ENCODE assay signal across 8 cellular contexts in genomic region chr9:129640086-129640870, GRCh38. TPM values are rescaled to one million over a fixed set of nuclear protein-coding genes. Genes with fewer than 3 reads are reported as not detected.
A peak's percentile ranks its signal among the peaks of the same experiment; 100 is the strongest.
DNase-seq lines count a peak whose midpoint lies in the region; ATAC-seq, FAIRE-seq and TF ChIP-seq lines count a peak whose summit lies in the region.

No MANE protein-coding gene starts in this region.

- peaks cover 16% of the 10 kb centered on the region for H3K36me3 ChIP-seq in OCI-LY3 (replicated peaks; ENCODE audit: low read depth, low read length)
- peaks cover 2 to 31% (median 15%) of the 10 kb centered on the region in 4 experiments; a peak in 6 of 8 replicates for H3K36me3 ChIP-seq in H1 (ENCODE audit: control insufficient read depth in 2 of 4, insufficient read depth in 4 of 4, low read length in 3 of 4)
- peaks cover 8 to 43% of the 10 kb centered on the region in 2 donors for H3K36me3 ChIP-seq in psoas muscle (ENCODE audit: insufficient read depth in 1 of 2, low read depth in 1 of 2)

- H3K18ac ChIP-seq in H1 (ENCODE audit: extremely low read depth, low read length): no peak overlapping the region

- H2BK15ac ChIP-seq in H1 (ENCODE audit: low read length): no peak overlapping the region

- CTCF ChIA-PET in H1 (lab: Charles Lee; ENCODE audit: partially characterized antibody): interaction anchor here (0.9 to 6.5 kb wide), 13 partner anchors 10 to 518 kb away, joined by 3 to 56 read pairs (median 5); partner anchors contain the start of genes C9orf50 and NTMT1

- H2AK5ac ChIP-seq in H1 (ENCODE audit: low read depth, low read length): no peak overlapping the region

- no peak for TF ChIP-seq POLR2A in H1 (IDR thresholded peaks at IDR 0.05; ENCODE audit: control extremely low read depth in 1 of 2, low read depth in 2 of 2, low read length in 2 of 2)

- no peak for FAIRE-seq in H1 (lab: Jason Lieb, UNC)

- H4K20me1 ChIP-seq in OCI-LY3 (ENCODE audit: insufficient read depth, low read length) (0 out of 2 replicates have a peak, but pooled peaks cover 5% of the 10 kb centered on the region), H1 (replicated peaks in 1 of 2; ENCODE audit: control insufficient read depth in 1 of 2, insufficient read depth in 2 of 2, low read length in 2 of 2) (peaks cover 7 to 19% of the 10 kb centered on the region in 2 experiments)

- DNase-seq in NCI-H526 (lab: John Stamatoyannopoulos, UW): peak; percentile 36 to 63
- no peak for DNase-seq in NCI-H526 treated with DMSO at 0.1 percent for 48 hours (lab: John Stamatoyannopoulos, UW)
- no peak for DNase-seq in H1 (ENCODE audit: low read depth in 1 of 2, low spot score in 2 of 2)
- no peak for DNase-seq in psoas muscle
- DNase-seq in RPMI8226: no peak

- TF ChIP-seq EP300 in H1 (IDR thresholded peaks at IDR 0.05; ENCODE audit: borderline replicate concordance in 1 of 2, low read depth in 2 of 2, low read length in 2 of 2): no peak

- H4K5ac ChIP-seq in H1 (ENCODE audit: insufficient read length, low read depth, low read length): no peak overlapping the region

- 93% methylated on average over 25 of the region's 25 CpGs; no CpG with 5 or more reads in 1 of the 2 experiments for WGBS in H1 (ENCODE audit: extremely low coverage in 1 of 2, insufficient coverage in 1 of 2, insufficient read length in 1 of 2, insufficient replicate concordance in 2 of 2, low coverage in 1 of 2, low lambda C conversion rate in 2 of 2, missing lambda C conversion rate in 1 of 2), 2 experiments
- 44 to 53% (median 46%) methylated on average over 25 of the region's 25 CpGs for WGBS in psoas muscle, 3 donors

- POLR2A ChIA-PET in H1 (lab: Charles Lee; ENCODE audit: partially characterized antibody): interaction anchor here (0.6 to 8.2 kb wide), 6 partner anchors 13 to 453 kb away, joined by 3 to 95 read pairs (median 4); partner anchors contain the start of gene NTMT1

- no peak overlapping the region for H4K8ac ChIP-seq in H1 (ENCODE audit: extremely low read depth, insufficient read depth, low read length)

- no peak overlapping the region for H4K91ac ChIP-seq in H1 (replicated peaks; ENCODE audit: insufficient read length, low read length)

- H3K27me3 ChIP-seq in OCI-LY3 (ENCODE audit: low read depth, low read length) (no peaks in the 10 kb centered on the region), H1 (replicated peaks in 1 of 4; ENCODE audit: control insufficient read depth in 3 of 4, extremely low read depth in 1 of 4, insufficient read depth in 3 of 4, low read length in 3 of 4) (no peaks in the 10 kb centered on the region), psoas muscle (ENCODE audit: insufficient read depth in 3 of 3, low read length in 2 of 3) (no peaks in the 10 kb centered on the region)

- ATAC-seq in psoas muscle (no peak), GM19395 (IDR thresholded peaks at IDR 0.05; ENCODE audit: unreplicated experiment) (no peak), GM18511 (IDR thresholded peaks at IDR 0.05; ENCODE audit: unreplicated experiment) (no peak)

- H3K79me1 ChIP-seq in H1 (ENCODE audit: low read depth, low read length): peaks cover 4% of the 10 kb centered on the region

- H3K4ac ChIP-seq in H1 (replicated peaks; ENCODE audit: insufficient read length, low read depth, low read length): no peak overlapping the region

- H2BK12ac ChIP-seq in H1 (ENCODE audit: low read depth, low read length): no peak overlapping the region

- H3K4me1 ChIP-seq in OCI-LY3 (ENCODE audit: low read length) (peaks cover 13% of the 10 kb centered on the region), H1 (replicated peaks in 1 of 4; ENCODE audit: control insufficient read depth in 3 of 4, insufficient read depth in 4 of 4, low read length in 3 of 4) (peaks cover 0 to 10% (median 6%) of the 10 kb centered on the region in 4 experiments; a peak in 4 of 7 replicates), psoas muscle (peaks cover 17% of the 10 kb centered on the region)

- no peak overlapping the region for H3K9ac ChIP-seq in OCI-LY3 (ENCODE audit: low read length)
- H3K9ac ChIP-seq in H1 (replicated peaks in 1 of 4; ENCODE audit: extremely low read depth in 1 of 4, low read depth in 3 of 4, low read length in 3 of 4): no peak overlapping the region

- no peak overlapping the region for H3K56ac ChIP-seq in H1 (replicated peaks; ENCODE audit: insufficient read length, low read depth, low read length)

- H3K9me3 ChIP-seq in OCI-LY3 (ENCODE audit: insufficient read depth, low read length) (no peaks in the 10 kb centered on the region), H1 (ENCODE audit: insufficient read depth in 2 of 2, low read depth in 1 of 2, low read length in 1 of 2) (no peaks in the 10 kb centered on the region), psoas muscle (no peaks in the 10 kb centered on the region)

- no peak overlapping the region for H3K14ac ChIP-seq in H1 (ENCODE audit: insufficient read length)

- TF ChIP-seq CTCF in OCI-LY3 (IDR thresholded peaks at IDR 0.05; ENCODE audit: low read depth, low read length) (no peak), H1 (IDR thresholded peaks at IDR 0.05; ENCODE audit: control extremely low read depth in 1 of 3, insufficient read depth in 1 of 3, low read depth in 1 of 3, low read length in 3 of 3) (no peak), psoas muscle (IDR thresholded peaks at IDR 0.05) (no peak)

- H3K4me3 ChIP-seq in OCI-LY3 (ENCODE audit: low read length): peak overlapping the region; percentile 98
- peak overlapping the region in 1 of 4 experiments; percentile 98; a peak in 2 of 8 replicates for H3K4me3 ChIP-seq in H1 (ENCODE audit: extremely low read depth in 1 of 4, insufficient read depth in 2 of 4, low read depth in 3 of 4, low read length in 4 of 4)
- peak overlapping the region; percentile 97 for H3K4me3 ChIP-seq in psoas muscle

- H2BK5ac ChIP-seq in H1 (ENCODE audit: low read depth, low read length): no peak overlapping the region

- intact Hi-C loops in psoas muscle (cut with DNase I): loop anchor here (2.0 to 5.0 kb wide), 3 partner anchors 13 to 142 kb away; partner anchors contain the start of gene NTMT1 (in 1 of the 2)

- no peak overlapping the region for H2AFZ ChIP-seq in OCI-LY3 (ENCODE audit: low read depth, low read length)
- H2AFZ ChIP-seq in H1 (ENCODE audit: low read length): no peak overlapping the region

- H3K4me2 ChIP-seq in OCI-LY3 (ENCODE audit: low read length) (peak overlapping the region; percentile 98), H1 (ENCODE audit: insufficient read depth in 1 of 2, low read depth in 2 of 2, low read length in 2 of 2) (peak overlapping the region; percentile 87 to 94; a peak in 3 of 4 replicates)

- H2BK120ac ChIP-seq in H1 (replicated peaks; ENCODE audit: low read depth, low read length): no peak overlapping the region

- H3K23me2 ChIP-seq in H1 (ENCODE audit: low read depth, low read length): peaks cover 8% of the 10 kb centered on the region; the same call in 1 of the 2 replicates

- no peak overlapping the region for H3K23ac ChIP-seq in H1 (ENCODE audit: insufficient read length)

- H2BK20ac ChIP-seq in H1 (ENCODE audit: low read length): no peak overlapping the region

- H3K79me2 ChIP-seq in OCI-LY3 (ENCODE audit: low read length) (peaks cover 24% of the 10 kb centered on the region), H1 (ENCODE audit: control insufficient read depth in 1 of 2, insufficient read depth in 2 of 2, low read length in 2 of 2) (peaks cover 0 to 13% of the 10 kb centered on the region in 2 experiments; a peak in 2 of 4 replicates)

- TF ChIP-seq RAD21 in H1 (IDR thresholded peaks at IDR 0.05 in 1 of 2, conservative IDR thresholded peaks at IDR 0.05 in 1 of 2; ENCODE audit: low read depth in 2 of 2, low read length in 2 of 2): no peak

- H3K27ac ChIP-seq in OCI-LY3 (ENCODE audit: low read length) (no peak overlapping the region), H1 (ENCODE audit: low read depth, low read length) (no peak overlapping the region), psoas muscle (no peak overlapping the region)

RNA-seq across cellular contexts. Expression of gene ASB6, which starts 1.7 kb away (rescaled TPM):
- total RNA-seq in H1 (2021; fragmentation: NEBNext Ultra II Directional; extraction: Animal tissue kit (Norgen Biotek cat#: 25700)): 17.3 TPM in 2 replicates
- polyA plus RNA-seq in H1 (2011; rRNA removed): 14.0 and 19.7 TPM in 2 replicates
- polyA plus RNA-seq in H1 (2011; cell fraction: cytosol; rRNA removed): 16.1 TPM
- 28.1 TPM for polyA plus RNA-seq in H1 (2011; cell fraction: nucleus; rRNA removed)
- 9.6 to 16.5 TPM (median 14.9 TPM) in 4 replicates for polyA plus RNA-seq in H1 (2012, experiment 1 of 2)
- 14.4 TPM for polyA plus RNA-seq in H1 (2012, experiment 2 of 2)
- polyA plus RNA-seq in H1 (2013, experiment 1 of 2): 12.1 TPM
- polyA plus RNA-seq in H1 (2013, experiment 2 of 2): 12.0 TPM
- polyA minus RNA-seq in H1 (2011; rRNA and poly(A)+ RNA removed): 8.4 and 11.0 TPM in 2 replicates
- 7.3 TPM for polyA minus RNA-seq in H1 (2011; cell fraction: cytosol; rRNA and poly(A)+ RNA removed)
- polyA minus RNA-seq in H1 (2011; cell fraction: nucleus; rRNA and poly(A)+ RNA removed): 9.7 TPM
- total RNA-seq in psoas muscle: 10 to 100 TPM in 1 of 4 donors, 1 to 10 TPM in 3; 6.3 to 11.9 (median 8.6) TPM
- polyA plus RNA-seq in psoas muscle: 10 to 100 TPM in 2 of 3 donors, 1 to 10 TPM in 1; 8.0 to 20.2 (median 14.9) TPM

RNA-seq across cellular contexts. Expression of gene NTMT1, which starts 14.3 kb away (rescaled TPM):
- 66.1 and 70.2 TPM in 2 replicates for total RNA-seq in H1 (2021; fragmentation: NEBNext Ultra II Directional; extraction: Animal tissue kit (Norgen Biotek cat#: 25700))
- polyA plus RNA-seq in H1 (2011; rRNA removed) (66.8 and 72.0 TPM in 2 replicates), psoas muscle (100 to 1,000 TPM in 2 of 3 donors, 10 to 100 TPM in 1; 92.9 to 178 (median 112) TPM)
- 74.2 TPM for polyA plus RNA-seq in H1 (2011; cell fraction: cytosol; rRNA removed)
- 49.9 TPM for polyA plus RNA-seq in H1 (2011; cell fraction: nucleus; rRNA removed)
- polyA plus RNA-seq in H1 (2012, experiment 1 of 2): 50.4 to 65.9 TPM (median 63.1 TPM) in 4 replicates
- 54.6 TPM for polyA plus RNA-seq in H1 (2012, experiment 2 of 2)
- 37.6 TPM for polyA plus RNA-seq in H1 (2013, experiment 1 of 2)
- 37.1 TPM for polyA plus RNA-seq in H1 (2013, experiment 2 of 2)
- 27.6 and 39.4 TPM in 2 replicates for polyA minus RNA-seq in H1 (2011; rRNA and poly(A)+ RNA removed)
- 13.7 TPM for polyA minus RNA-seq in H1 (2011; cell fraction: cytosol; rRNA and poly(A)+ RNA removed)
- 22.0 TPM for polyA minus RNA-seq in H1 (2011; cell fraction: nucleus; rRNA and poly(A)+ RNA removed)
- total RNA-seq in psoas muscle: 10 to 100 TPM; 67.5 to 98.2 (median 72.0) TPM

RNA-seq across cellular contexts. Expression of gene C9orf50, which starts 19.4 kb away (rescaled TPM):
- not detected in 2 replicates for total RNA-seq in H1 (2021; fragmentation: NEBNext Ultra II Directional; extraction: Animal tissue kit (Norgen Biotek cat#: 25700))
- not detected in 2 replicates for polyA plus RNA-seq in H1 (2011; rRNA removed)
- not detected for polyA plus RNA-seq in H1 (2011; cell fraction: cytosol; rRNA removed)
- 0.17 TPM for polyA plus RNA-seq in H1 (2011; cell fraction: nucleus; rRNA removed)
- not detected in 4 replicates for polyA plus RNA-seq in H1 (2012, experiment 1 of 2)
- not detected for polyA plus RNA-seq in H1 (2012, experiment 2 of 2)
- polyA plus RNA-seq in H1 (2013, experiment 1 of 2): not detected
- not detected for polyA plus RNA-seq in H1 (2013, experiment 2 of 2)
- not detected in 2 replicates for polyA minus RNA-seq in H1 (2011; rRNA and poly(A)+ RNA removed)
- polyA minus RNA-seq in H1 (2011; cell fraction: cytosol; rRNA and poly(A)+ RNA removed): not detected
- 0.40 TPM for polyA minus RNA-seq in H1 (2011; cell fraction: nucleus; rRNA and poly(A)+ RNA removed)
- not detected for total RNA-seq in psoas muscle
- polyA plus RNA-seq in psoas muscle: not detected

RNA-seq across cellular contexts. Expression of gene PRRX2, which starts 25.2 kb away (rescaled TPM):
- 5.8 and 7.1 TPM in 2 replicates for total RNA-seq in H1 (2021; fragmentation: NEBNext Ultra II Directional; extraction: Animal tissue kit (Norgen Biotek cat#: 25700))
- polyA plus RNA-seq in H1 (2011; rRNA removed): 9.2 and 10.9 TPM in 2 replicates
- polyA plus RNA-seq in H1 (2011; cell fraction: cytosol; rRNA removed): 6.7 TPM
- polyA plus RNA-seq in H1 (2011; cell fraction: nucleus; rRNA removed): 5.3 TPM
- polyA plus RNA-seq in H1 (2012, experiment 1 of 2): 1.6 to 5.6 TPM (median 4.0 TPM) in 4 replicates
- 5.6 TPM for polyA plus RNA-seq in H1 (2012, experiment 2 of 2)
- 7.2 TPM for polyA plus RNA-seq in H1 (2013, experiment 1 of 2)
- 7.7 TPM for polyA plus RNA-seq in H1 (2013, experiment 2 of 2)
- polyA minus RNA-seq in H1 (2011; rRNA and poly(A)+ RNA removed): 0.46 and 0.57 TPM in 2 replicates
- 2.1 TPM for polyA minus RNA-seq in H1 (2011; cell fraction: cytosol; rRNA and poly(A)+ RNA removed)
- 1.3 TPM for polyA minus RNA-seq in H1 (2011; cell fraction: nucleus; rRNA and poly(A)+ RNA removed)
- 1 to 10 TPM in 1 of 4 donors, under 1 TPM in 3; 0.27 to 1.1 (median 0.50) TPM for total RNA-seq in psoas muscle
- polyA plus RNA-seq in psoas muscle: under 1 TPM; 0.03 to 0.52 (median 0.34) TPM

Comparison
In these comparisons a context has a peak if more than half of its experiments do, and no peak if none do; other contexts are left out.
1. DNase-seq: peak in NCI-H526 (2 of 2); none in NCI-H526 treated with DMSO at 0.1 percent for 48 hours (single experiment), H1 (0 of 2), psoas muscle (0 of 2) and RPMI8226 (single experiment).